In genomic region chr21:32392880-32393676, GRCh38 we compare ENCODE assay signal across 8 cellular contexts. TPM values are rescaled to one million over a fixed set of nuclear protein-coding genes. Genes with fewer than 3 reads are reported as not detected.
DNase-seq lines count a peak whose midpoint lies in the region; ATAC-seq and TF ChIP-seq lines count a peak whose summit lies in the region.

Gene URB1, minus strand, starts transcription at chr21:32393012. Its CDS starts 102 bp downstream, at chr21:32392910.

- H3K9ac ChIP-seq in mammary epithelial cell (ENCODE audit: insufficient read depth, low read length): peak within 1 kb of the TSS; percentile 51
- peak within 1 kb of the TSS; percentile 65 for H3K9ac ChIP-seq in smooth muscle cell (ENCODE audit: low read depth)

- 3% methylated on average over 22 of the region's 59 CpGs for WGBS in mammary epithelial cell (ENCODE audit: low coverage, missing lambda C conversion rate)
- WGBS in smooth muscle cell (ENCODE audit: low lambda C conversion rate): 55% methylated on average over 45 of the region's 59 CpGs

- H3K4me2 ChIP-seq in mammary epithelial cell (ENCODE audit: insufficient read depth, low read depth, low read length): peak within 1 kb of the TSS; percentile 97
- peak within 1 kb of the TSS; percentile 99 for H3K4me2 ChIP-seq in smooth muscle cell

- H3K4me3 ChIP-seq in ACC112 (ENCODE audit: low read depth, low read length): peak within 1 kb of the TSS; percentile 100
- peak within 1 kb of the TSS; percentile 94 for H3K4me3 ChIP-seq in WI38 (ENCODE audit: low read depth, low read length)
- peak within 1 kb of the TSS; percentile 87 to 97 (median 94) for H3K4me3 ChIP-seq in mammary epithelial cell (replicated peaks in 1 of 3; ENCODE audit: insufficient read depth in 1 of 3, low read depth in 2 of 3, low read length in 3 of 3)
- H3K4me3 ChIP-seq in smooth muscle cell: peak within 1 kb of the TSS; percentile 92

- H3K4me1 ChIP-seq in ACC112 (ENCODE audit: control insufficient read depth, insufficient read depth, low read length, unreplicated experiment): peaks cover 18% of the 10 kb centered on the region
- peaks cover 28% of the 10 kb centered on the region for H3K4me1 ChIP-seq in mammary epithelial cell (ENCODE audit: insufficient read depth, low read length)
- H3K4me1 ChIP-seq in smooth muscle cell (ENCODE audit: low read depth): peaks cover 10% of the 10 kb centered on the region

- H4K20me1 ChIP-seq in mammary epithelial cell (ENCODE audit: insufficient read depth, low read length) (no peaks in the 10 kb centered on the region), smooth muscle cell (ENCODE audit: low read depth) (peaks cover 19% of the 10 kb centered on the region)

- DNase-seq in NCI-H2196 treated with DMSO at 0.1 percent for 48 hours (lab: John Stamatoyannopoulos, UW; ENCODE audit: unreplicated experiment) (peak; percentile 84), mammary epithelial cell (peak; percentile 80), iPS-NIHi7 (ENCODE audit: extremely low spot score) (peak; percentile 97), smooth muscle cell (lab: John Stamatoyannopoulos, UW; ENCODE audit: unreplicated experiment) (peak; percentile 37)

- BruUV-seq in mammary epithelial cell (replicated peaks; lab: Mats Ljungman, UMichigan): TSS peak; percentile 93

- dilution Hi-C loops in mammary epithelial cell (cut with HindIII; ENCODE audit: low sequenced_read_pairs): no loop called here

- H3K36me3 ChIP-seq in ACC112 (ENCODE audit: insufficient read depth, low read length): peaks cover 7% of the 10 kb centered on the region; the same call in 1 of the 2 replicates
- H3K36me3 ChIP-seq in mammary epithelial cell (ENCODE audit: insufficient read depth, low read length): no peaks in the 10 kb centered on the region
- H3K36me3 ChIP-seq in smooth muscle cell (ENCODE audit: low read depth): no peaks in the 10 kb centered on the region

- CTCF ChIA-PET in mammary epithelial cell (lab: Charles Lee; ENCODE audit: low non-redundant PET): interaction anchor here (0.7 to 1.4 kb wide), 2 partner anchors 208 kb away, joined by 4 to 7 read pairs; no protein-coding TSS in a partner anchor

- peak within 1 kb of the TSS; percentile 96 for H2AFZ ChIP-seq in ACC112 (ENCODE audit: low read length, unreplicated experiment)
- peak within 1 kb of the TSS; percentile 89 for H2AFZ ChIP-seq in mammary epithelial cell (ENCODE audit: low read depth, low read length)
- peak within 1 kb of the TSS; percentile 96 for H2AFZ ChIP-seq in smooth muscle cell (ENCODE audit: low read depth)

- H3K27ac ChIP-seq in ACC112 (ENCODE audit: low read depth, low read length) (peak within 1 kb of the TSS; percentile 13; the same call in 1 of the 2 replicates), mammary epithelial cell (ENCODE audit: insufficient read depth, low read depth, low read length) (peak within 1 kb of the TSS; percentile 57), smooth muscle cell (ENCODE audit: low read depth) (no peak within 1 kb of the TSS)

- ATAC-seq in GM18867 (IDR thresholded peaks at IDR 0.05; ENCODE audit: unreplicated experiment) (peak; percentile 97), HG03095 (IDR thresholded peaks at IDR 0.05; ENCODE audit: unreplicated experiment) (peak; percentile 84)

- TF ChIP-seq CTCF in WI38 (IDR thresholded peaks at IDR 0.05; ENCODE audit: low read depth, low read length) (no peak), mammary epithelial cell (conservative IDR thresholded peaks at IDR 0.05 in 1 of 2, IDR thresholded peaks at IDR 0.05 in 1 of 2; ENCODE audit: extremely low read depth in 1 of 2, insufficient read depth in 1 of 2, low read depth in 1 of 2, low read length in 2 of 2) (peak in 1 of 2 donors; percentile 1), smooth muscle cell (IDR thresholded peaks at IDR 0.05; ENCODE audit: borderline replicate concordance, insufficient read depth, poor library complexity, severe bottlenecking) (no peak)

- H3K27me3 ChIP-seq in ACC112 (ENCODE audit: insufficient read depth, low read length) (no peaks in the 10 kb centered on the region), mammary epithelial cell (ENCODE audit: insufficient read depth, low read length) (no peaks in the 10 kb centered on the region), smooth muscle cell (ENCODE audit: low read depth) (peaks cover 3% of the 10 kb centered on the region)

- in situ Hi-C loops in mammary epithelial cell (cut with MboI; ENCODE audit: low sequenced_read_pairs in 2 of 2): loop anchor here in 1 of 2 donors (25.0 kb wide), 1 partner anchor 344 kb away; the partner anchor contains the start of gene SYNJ1

- intact Hi-C loops in mammary epithelial cell (cut with micrococcal nuclease): loop anchor here (2.0 kb wide), 2 partner anchors 22 to 208 kb away; no protein-coding TSS in a partner anchor

- H3K79me2 ChIP-seq in ACC112 (ENCODE audit: control insufficient read depth, insufficient read depth, low read length, unreplicated experiment) (peaks cover 40% of the 10 kb centered on the region), mammary epithelial cell (ENCODE audit: insufficient read depth, low read length) (peaks cover 42% of the 10 kb centered on the region), smooth muscle cell (ENCODE audit: low read depth) (peaks cover 36% of the 10 kb centered on the region)

- H3F3A ChIP-seq in smooth muscle cell (ENCODE audit: low read depth): no peaks in the 10 kb centered on the region

- H3K9me3 ChIP-seq in mammary epithelial cell (replicated peaks; ENCODE audit: insufficient read depth, low read length) (no peaks in the 10 kb centered on the region), smooth muscle cell (replicated peaks; ENCODE audit: low read depth) (no peaks in the 10 kb centered on the region)

RNA-seq across cellular contexts. Expression of gene URB1, which starts in this region (rescaled TPM):
- total RNA-seq in mammary epithelial cell: 10 to 100 TPM; 32.2 to 36.4 TPM
- polyA plus RNA-seq in mammary epithelial cell: 12.5 TPM
- 44.7 TPM for polyA minus RNA-seq in mammary epithelial cell
- total RNA-seq in smooth muscle cell: 5.8 and 6.2 TPM in 2 replicates
- 2.8 and 3.0 TPM in 2 replicates for polyA plus RNA-seq in smooth muscle cell

Comparison
In these comparisons a context has a peak if more than half of its experiments do, and no peak if none do; other contexts are left out.
1. DNase-seq: peak in every context shown above with its lines; median percentile 97 in iPS-NIHi7; 84 in NCI-H2196 treated with DMSO at 0.1 percent for 48 hours; 80 in mammary epithelial cell; 37 in smooth muscle cell.